15 cellular contexts compared by ENCODE assay signal in genomic region chr1:186301448-186301847, GRCh38. TPM values are rescaled to one million over a fixed set of nuclear protein-coding genes. Genes with fewer than 3 reads are reported as not detected.
A peak's percentile ranks its signal among the peaks of the same experiment; 100 is the strongest.
DNase-seq lines count a peak whose midpoint lies in the region; ATAC-seq lines count a peak whose summit lies in the region.
"Had no signal": no experiment of that assay in that cellular context is flagged by ENCODE, and none has a peak within 500 bp of the region (broad histone marks: within the 10 kb centered on the region; RNA-seq: fewer than 3 reads in every experiment).

No MANE protein-coding gene starts in this region.

- H3K36me3 ChIP-seq in CD4-positive, CD25-positive, alpha-beta regulatory T cell (ENCODE audit: control insufficient read depth, insufficient read depth, low read length): no peaks in the 10 kb centered on the region

- peaks cover 18 to 70% (median 40%) of the 10 kb centered on the region in 4 donors for H3K4me1 Mint-ChIP-seq in CD4-positive, CD25-positive, alpha-beta regulatory T cell
- H3K4me1 Mint-ChIP-seq in T-helper 1 cell treated with Interleukin-12 subunit alpha and Interleukin-12 subunit beta and Interleukin-4 antibody, amounts not matched to agents 30 μg/mL and 1 μg/mL, for 36 hours (ENCODE audit: low read depth): peaks cover 57% of the 10 kb centered on the region
- H3K4me1 Mint-ChIP-seq in activated naive CD4-positive, alpha-beta T cell treated with anti-CD3 and anti-CD28 coated beads, Interleukin-2, amount 10 ng/mL, durations not matched to agents 7 days and 5 days: peaks cover 89% of the 10 kb centered on the region

- peak overlapping the region in 2 of 4 donors; percentile 46 to 75 for H3K4me3 Mint-ChIP-seq in CD4-positive, CD25-positive, alpha-beta regulatory T cell
- peak overlapping the region; percentile 58 for H3K4me3 Mint-ChIP-seq in T-helper 1 cell treated with Interleukin-12 subunit alpha and Interleukin-12 subunit beta and Interleukin-4 antibody, amounts not matched to agents 30 μg/mL and 1 μg/mL, for 36 hours
- H3K4me3 Mint-ChIP-seq in activated naive CD4-positive, alpha-beta T cell treated with anti-CD3 and anti-CD28 coated beads, Interleukin-2, amount 10 ng/mL, durations not matched to agents 7 days and 5 days: peak overlapping the region; percentile 11

- ATAC-seq in CD4-positive, CD25-positive, alpha-beta regulatory T cell (ENCODE audit: low read depth in 2 of 2): peak; percentile 72 to 78

- H3K36me3 Mint-ChIP-seq in CD4-positive, CD25-positive, alpha-beta regulatory T cell: peaks cover 2% of the 10 kb centered on the region
- H3K36me3 Mint-ChIP-seq in T-helper 1 cell treated with Interleukin-12 subunit alpha and Interleukin-12 subunit beta and Interleukin-4 antibody, amounts not matched to agents 30 μg/mL and 1 μg/mL, for 36 hours (ENCODE audit: low read depth): peaks cover 13% of the 10 kb centered on the region
- peaks cover 15% of the 10 kb centered on the region for H3K36me3 Mint-ChIP-seq in activated naive CD4-positive, alpha-beta T cell treated with anti-CD3 and anti-CD28 coated beads, Interleukin-2, amount 10 ng/mL, durations not matched to agents 7 days and 5 days

- H3K27me3 Mint-ChIP-seq in CD4-positive, CD25-positive, alpha-beta regulatory T cell: no peaks in the 10 kb centered on the region
- no peaks in the 10 kb centered on the region for H3K27me3 Mint-ChIP-seq in T-helper 1 cell treated with Interleukin-12 subunit alpha and Interleukin-12 subunit beta and Interleukin-4 antibody, amounts not matched to agents 30 μg/mL and 1 μg/mL, for 36 hours (ENCODE audit: low read depth)
- no peaks in the 10 kb centered on the region for H3K27me3 Mint-ChIP-seq in activated naive CD4-positive, alpha-beta T cell treated with anti-CD3 and anti-CD28 coated beads, Interleukin-2, amount 10 ng/mL, durations not matched to agents 7 days and 5 days

- H3K4me1 ChIP-seq in CD4-positive, CD25-positive, alpha-beta regulatory T cell (ENCODE audit: control insufficient read depth, insufficient read depth, low read length, poor library complexity, severe bottlenecking): peaks cover 45% of the 10 kb centered on the region

- H3K9me3 Mint-ChIP-seq in CD4-positive, CD25-positive, alpha-beta regulatory T cell: no peaks in the 10 kb centered on the region
- peaks cover 3% of the 10 kb centered on the region for H3K9me3 Mint-ChIP-seq in T-helper 1 cell treated with Interleukin-12 subunit alpha and Interleukin-12 subunit beta and Interleukin-4 antibody, amounts not matched to agents 30 μg/mL and 1 μg/mL, for 36 hours
- no peaks in the 10 kb centered on the region for H3K9me3 Mint-ChIP-seq in activated naive CD4-positive, alpha-beta T cell treated with anti-CD3 and anti-CD28 coated beads, Interleukin-2, amount 10 ng/mL, durations not matched to agents 7 days and 5 days

- CTCF ChIA-PET in activated naive CD4-positive, alpha-beta T cell treated with anti-CD3 and anti-CD28 coated beads, Interleukin-2, amount 10 ng/mL, durations not matched to agents 7 days and 5 days (lab: Charles Lee): interaction anchor here (6.2 kb wide), 1 partner anchor 11 kb away, joined by 58 read pairs; no protein-coding TSS in a partner anchor

- no peaks in the 10 kb centered on the region for H3K27me3 ChIP-seq in CD4-positive, CD25-positive, alpha-beta regulatory T cell (ENCODE audit: control insufficient read depth, insufficient read depth, low read length)

- peak overlapping the region; percentile 67 to 97 (median 95) for H3K27ac Mint-ChIP-seq in CD4-positive, CD25-positive, alpha-beta regulatory T cell
- H3K27ac Mint-ChIP-seq in T-helper 1 cell treated with Interleukin-12 subunit alpha and Interleukin-12 subunit beta and Interleukin-4 antibody, amounts not matched to agents 30 μg/mL and 1 μg/mL, for 36 hours: peak overlapping the region; percentile 91
- peak overlapping the region; percentile 95 for H3K27ac Mint-ChIP-seq in activated naive CD4-positive, alpha-beta T cell treated with anti-CD3 and anti-CD28 coated beads, Interleukin-2, amount 10 ng/mL, durations not matched to agents 7 days and 5 days

- H3K4me3 ChIP-seq in CD4-positive, CD25-positive, alpha-beta regulatory T cell (ENCODE audit: low read depth, low read length): peak overlapping the region; percentile 14

- DNase-seq in activated CD4-positive, alpha-beta T cell treated with anti-CD3 and anti-CD28 coated beads for 48 hours: peak; percentile 39
- DNase-seq in activated CD4-positive, alpha-beta T cell treated with anti-CD3 and anti-CD28 coated beads, Interleukin-2, amount 50 U/mL, for 48 hours: no peak
- peak in 2 of 3 donors; percentile 23 to 83 for DNase-seq in CD4-positive, CD25-positive, alpha-beta regulatory T cell
- DNase-seq in activated naive CD4-positive, alpha-beta T cell treated with anti-CD3 and anti-CD28 coated beads, Interleukin-2, amount 10 ng/mL, durations not matched to agents 7 days and 5 days: peak; percentile 50
- DNase-seq in epidermal melanocyte (ENCODE audit: insufficient read length, low spot score) (no peak), HuH-7 (ENCODE audit: low spot score) (no peak), HK-2 (ENCODE audit: unreplicated experiment) (no peak)
- DNase-seq: C1 segment of cervical spinal cord, DMS53, H7, NCI-H1417, NCI-H1930, NCI-H2171, NCI-H774 had no signal

- no peaks in the 10 kb centered on the region for H3K9me3 ChIP-seq in CD4-positive, CD25-positive, alpha-beta regulatory T cell (ENCODE audit: control insufficient read depth in 2 of 2, low read length in 2 of 2)

- peak overlapping the region; percentile 68 for H3K27ac ChIP-seq in CD4-positive, CD25-positive, alpha-beta regulatory T cell (ENCODE audit: insufficient read depth, low read length, poor library complexity, severe bottlenecking)

RNA-seq across cellular contexts. Expression of gene PRG4, which starts 5.4 kb away (rescaled TPM):
- 3.4 TPM for total RNA-seq in CD4-positive, CD25-positive, alpha-beta regulatory T cell
- under 1 TPM; 0.21 to 0.95 (median 0.50) TPM for polyA plus RNA-seq in CD4-positive, CD25-positive, alpha-beta regulatory T cell

Comparison
In these comparisons a context has a peak if more than half of its experiments do, and no peak if none do; other contexts are left out.
1. DNase-seq: peak in activated CD4-positive, alpha-beta T cell treated with anti-CD3 and anti-CD28 coated beads for 48 hours (single experiment), CD4-positive, CD25-positive, alpha-beta regulatory T cell (2 of 3) and activated naive CD4-positive, alpha-beta T cell treated with anti-CD3 and anti-CD28 coated beads, Interleukin-2, amount 10 ng/mL, durations not matched to agents 7 days and 5 days (single experiment); none in activated CD4-positive, alpha-beta T cell treated with anti-CD3 and anti-CD28 coated beads, Interleukin-2, amount 50 U/mL, for 48 hours (0 of 2), epidermal melanocyte (single experiment), HuH-7 (single experiment) and HK-2 (single experiment).
2. Peak in every context shown above with its lines, with median percentiles within 50 percentile points of each other: H3K27ac Mint-ChIP-seq.